In the genomic region with DNA sequence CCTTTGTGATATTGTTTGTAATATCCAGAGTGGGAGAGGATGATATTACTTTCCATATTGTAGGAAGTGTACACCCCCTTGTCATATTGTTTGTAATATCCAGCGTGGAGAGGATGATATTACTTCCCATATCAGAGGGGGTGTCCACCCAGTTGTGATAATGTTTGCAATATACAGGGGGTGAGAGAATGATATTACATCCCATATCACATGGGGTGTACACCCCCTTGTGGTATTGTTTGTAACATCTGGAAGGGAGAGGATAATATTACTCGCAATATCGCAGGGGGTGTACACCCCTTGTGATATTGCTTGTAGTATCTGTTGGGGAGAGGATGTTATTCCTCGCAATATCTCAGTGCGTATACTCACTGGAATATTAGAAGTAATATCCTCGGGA, we compare ENCODE assay signal across 30 cellular contexts.
DNase-seq lines count a peak whose midpoint lies in the region; ATAC-seq, FAIRE-seq and TF ChIP-seq lines count a peak whose summit lies in the region.
"Had no signal": no experiment of that assay in that cellular context is flagged by ENCODE, and none has a peak within 500 bp of the region (broad histone marks: within the 10 kb centered on the region; RNA-seq: fewer than 3 reads in every experiment).

No MANE protein-coding gene starts in this region.

- H3K79me2 ChIP-seq in PC-3 (ENCODE audit: low read length), result no peaks in the 10 kb centered on the region
- H3K79me2 ChIP-seq: hepatocyte had no signal

- no peak overlapping the region for H2AFZ ChIP-seq in PC-3 (ENCODE audit: low read length)
- H2AFZ ChIP-seq: hepatocyte had no signal

- no peaks in the 10 kb centered on the region for H3K36me3 ChIP-seq in PC-3 (ENCODE audit: low read depth, low read length)
- H3K36me3 ChIP-seq: esophagus muscularis mucosa had no signal

- H3K9ac ChIP-seq in PC-3 (ENCODE audit: low read length), result no peak overlapping the region

- H3K4me3 ChIP-seq in PC-3 (ENCODE audit: low read length) (no peak overlapping the region), fibroblast of mammary gland (ENCODE audit: control insufficient read depth, low read depth, low read length) (no peak overlapping the region)
- H3K4me3 ChIP-seq: ascending aorta, esophagus muscularis mucosa, hepatocyte had no signal

- no peak overlapping the region for H3K27ac Mint-ChIP-seq in activated CD4-positive, alpha-beta T cell treated with anti-CD3 and anti-CD28 coated beads for 36 hours
- H3K27ac Mint-ChIP-seq: activated CD4-positive, alpha-beta T cell treated with anti-CD3 and anti-CD28 coated beads, Interleukin-2, amount 10 ng/mL, durations not matched to agents 7 days and 5 days; activated T-cell treated with anti-CD3 and anti-CD28 coated beads, Interleukin-2, amount 50 U/mL, for 24 hours; dendritic cell treated with granulocyte-macrophage colony-stimulating factor and Interleukin-4, amounts not matched to agents 40 ng/mL and 50 ng/mL, for 4 days; endodermal cell; IgD-negative memory B cell; naive thymus-derived CD8-positive, alpha-beta T cell; stimulated activated memory B cell treated with anti-CD40 and anti-IgM and Interleukin-4, amounts not matched to agents 10 μg/mL and 1 μg/mL and 100 μg/mL, for 72 hours; type B pancreatic cell had no signal

- no peaks in the 10 kb centered on the region for H3K9me3 ChIP-seq in PC-3 (ENCODE audit: low read length)
- H3K9me3 ChIP-seq: ascending aorta, esophagus muscularis mucosa had no signal

- no peaks in the 10 kb centered on the region for H3K27me3 ChIP-seq in PC-3 (ENCODE audit: low read length)
- H3K27me3 ChIP-seq: ascending aorta, esophagus muscularis mucosa, hepatocyte had no signal

- H3K9me2 ChIP-seq in PC-3 (replicated peaks; ENCODE audit: low read length), result no peaks in the 10 kb centered on the region

- no peak for FAIRE-seq in frontal cortex (lab: Jason Lieb, UNC)

- intact Hi-C loops in activated CD4-positive, alpha-beta T cell treated with anti-CD3 and anti-CD28 coated beads for 36 hours (cut with DNase I, micrococcal nuclease), result no loop called here
- intact Hi-C loops in PC-3 (cut with micrococcal nuclease), result no loop called here

- H3K4me1 ChIP-seq in PC-3 (ENCODE audit: insufficient read depth, low read length), result no peaks in the 10 kb centered on the region
- H3K4me1 ChIP-seq: ascending aorta, esophagus muscularis mucosa had no signal

- BruUV-seq in PC-3 (replicated peaks; lab: Mats Ljungman, UMichigan), result no TSS peak

- H3K4me1 Mint-ChIP-seq in activated CD4-positive, alpha-beta T cell treated with anti-CD3 and anti-CD28 coated beads for 36 hours, result no peaks in the 10 kb centered on the region
- H3K4me1 Mint-ChIP-seq: activated CD4-positive, alpha-beta T cell treated with anti-CD3 and anti-CD28 coated beads, Interleukin-2, amount 10 ng/mL, durations not matched to agents 7 days and 5 days; endodermal cell; IgD-negative memory B cell; naive thymus-derived CD8-positive, alpha-beta T cell; stimulated activated memory B cell treated with anti-CD40 and anti-IgM and Interleukin-4, amounts not matched to agents 10 μg/mL and 1 μg/mL and 100 μg/mL, for 72 hours had no signal

- peaks cover 11% of the 10 kb centered on the region for H3K27me3 Mint-ChIP-seq in activated CD4-positive, alpha-beta T cell treated with anti-CD3 and anti-CD28 coated beads for 36 hours
- H3K27me3 Mint-ChIP-seq: activated CD4-positive, alpha-beta T cell treated with anti-CD3 and anti-CD28 coated beads, Interleukin-2, amount 10 ng/mL, durations not matched to agents 7 days and 5 days had no signal

- no peaks in the 10 kb centered on the region for H3K9me3 Mint-ChIP-seq in activated CD4-positive, alpha-beta T cell treated with anti-CD3 and anti-CD28 coated beads for 36 hours (ENCODE audit: low read depth)
- H3K9me3 Mint-ChIP-seq: activated CD4-positive, alpha-beta T cell treated with anti-CD3 and anti-CD28 coated beads, Interleukin-2, amount 10 ng/mL, durations not matched to agents 7 days and 5 days; activated T-cell treated with anti-CD3 and anti-CD28 coated beads, Interleukin-2, amount 50 U/mL, for 24 hours; dendritic cell treated with granulocyte-macrophage colony-stimulating factor and Interleukin-4, amounts not matched to agents 40 ng/mL and 50 ng/mL, for 4 days; endodermal cell; IgD-negative memory B cell; stimulated activated memory B cell treated with anti-CD40 and anti-IgM and Interleukin-4, amounts not matched to agents 10 μg/mL and 1 μg/mL and 100 μg/mL, for 72 hours; type B pancreatic cell had no signal

- H3K36me3 Mint-ChIP-seq in activated CD4-positive, alpha-beta T cell treated with anti-CD3 and anti-CD28 coated beads for 36 hours (ENCODE audit: low read depth), result no peaks in the 10 kb centered on the region
- H3K36me3 Mint-ChIP-seq: IgD-negative memory B cell; naive thymus-derived CD8-positive, alpha-beta T cell; stimulated activated memory B cell treated with anti-CD40 and anti-IgM and Interleukin-4, amounts not matched to agents 10 μg/mL and 1 μg/mL and 100 μg/mL, for 72 hours; type B pancreatic cell had no signal

- CTCF ChIA-PET in activated CD4-positive, alpha-beta T cell treated with anti-CD3 and anti-CD28 coated beads for 36 hours (lab: Charles Lee), result no interaction called here
- CTCF ChIA-PET in PC-3 (lab: Charles Lee), result no interaction called here

- peak; percentile 36 for ATAC-seq in activated CD4-positive, alpha-beta T cell treated with anti-CD3 and anti-CD28 coated beads for 36 hours
- ATAC-seq in PC-3 (0 out of 2 replicates have a peak, but pooled peaks have one; percentile 29), HG03135 (IDR thresholded peaks at IDR 0.05; ENCODE audit: unreplicated experiment) (no peak)
- ATAC-seq: naive thymus-derived CD8-positive, alpha-beta T cell; stimulated activated memory B cell treated with anti-CD40 and anti-IgM and Interleukin-4, amounts not matched to agents 10 μg/mL and 1 μg/mL and 100 μg/mL, for 72 hours had no signal

- DNase-seq in activated CD4-positive, alpha-beta T cell treated with anti-CD3 and anti-CD28 coated beads for 36 hours, result no peak
- DNase-seq in activated CD4-positive, alpha-beta T cell treated with anti-CD3 and anti-CD28 coated beads, Interleukin-2, amount 50 U/mL, for 4 hours, result no peak
- DNase-seq in PC-3, result peak; percentile 12
- no peak for DNase-seq in fibroblast of mammary gland (ENCODE audit: low read depth)
- no peak for DNase-seq in frontal cortex (ENCODE audit: low spot score in 2 of 2)
- no peak for DNase-seq in cortex of kidney (lab: John Stamatoyannopoulos, UW)
- DNase-seq in activated CD8-positive, alpha-beta memory T cell treated with anti-CD3 and anti-CD28 coated beads, Interleukin-2, amount 50 U/mL, for 48 hours, result no peak
- DNase-seq: activated CD4-positive, alpha-beta T cell treated with anti-CD3 and anti-CD28 coated beads, Interleukin-2, amount 10 ng/mL, durations not matched to agents 7 days and 5 days; activated gamma-delta T cell treated with Interleukin-2 at 50 U/mL for 16 hours; activated T-cell treated with anti-CD3 and anti-CD28 coated beads, Interleukin-2, amount 50 U/mL, for 24 hours; caudate nucleus; endodermal cell; GDM1; kidney glomerular epithelial cell; midbrain; naive thymus-derived CD8-positive, alpha-beta T cell; NCI-H2029; NCI-H524 treated with DMSO at 0.1 percent for 48 hours; SIG-M5; stimulated activated CD4-positive, alpha-beta T cell treated with anti-CD3 and anti-CD28 coated beads, Interleukin-15, amount 100 ng/mL, for 24 hours; substantia nigra had no signal

- TF ChIP-seq CTCF in PC-3 (conservative IDR thresholded peaks at IDR 0.05; ENCODE audit: low read depth, low read length) (peak; percentile 50; the same call in 1 of the 2 replicates), fibroblast of mammary gland (conservative IDR thresholded peaks at IDR 0.05; ENCODE audit: control insufficient read depth, insufficient read depth, low read depth, low read length) (peak; percentile 19)

- H3K4me2 ChIP-seq in PC-3 (ENCODE audit: low read length), result no peak overlapping the region
- H3K4me2 ChIP-seq: hepatocyte had no signal

- POLR2A ChIA-PET in activated CD4-positive, alpha-beta T cell treated with anti-CD3 and anti-CD28 coated beads for 36 hours (lab: Charles Lee), result no interaction called here
- POLR2A ChIA-PET in PC-3 (lab: Charles Lee; ENCODE audit: unreplicated experiment), result no interaction called here

- H3F3A ChIP-seq in PC-3 (ENCODE audit: low read length, unreplicated experiment), result no peaks in the 10 kb centered on the region

- no peak overlapping the region for H3K27ac ChIP-seq in PC-3 (ENCODE audit: low read length)
- H3K27ac ChIP-seq: 22Rv1, ascending aorta, esophagus muscularis mucosa, hepatocyte had no signal

- no peaks in the 10 kb centered on the region for H4K20me1 ChIP-seq in PC-3 (ENCODE audit: low read length)

- no peak overlapping the region for H3K4me3 Mint-ChIP-seq in activated CD4-positive, alpha-beta T cell treated with anti-CD3 and anti-CD28 coated beads for 36 hours
- H3K4me3 Mint-ChIP-seq: activated CD4-positive, alpha-beta T cell treated with anti-CD3 and anti-CD28 coated beads, Interleukin-2, amount 10 ng/mL, durations not matched to agents 7 days and 5 days; activated T-cell treated with anti-CD3 and anti-CD28 coated beads, Interleukin-2, amount 50 U/mL, for 24 hours; dendritic cell treated with granulocyte-macrophage colony-stimulating factor and Interleukin-4, amounts not matched to agents 40 ng/mL and 50 ng/mL, for 4 days; endodermal cell; IgD-negative memory B cell; naive thymus-derived CD8-positive, alpha-beta T cell; stimulated activated memory B cell treated with anti-CD40 and anti-IgM and Interleukin-4, amounts not matched to agents 10 μg/mL and 1 μg/mL and 100 μg/mL, for 72 hours; type B pancreatic cell had no signal
